In the genomic region with DNA sequence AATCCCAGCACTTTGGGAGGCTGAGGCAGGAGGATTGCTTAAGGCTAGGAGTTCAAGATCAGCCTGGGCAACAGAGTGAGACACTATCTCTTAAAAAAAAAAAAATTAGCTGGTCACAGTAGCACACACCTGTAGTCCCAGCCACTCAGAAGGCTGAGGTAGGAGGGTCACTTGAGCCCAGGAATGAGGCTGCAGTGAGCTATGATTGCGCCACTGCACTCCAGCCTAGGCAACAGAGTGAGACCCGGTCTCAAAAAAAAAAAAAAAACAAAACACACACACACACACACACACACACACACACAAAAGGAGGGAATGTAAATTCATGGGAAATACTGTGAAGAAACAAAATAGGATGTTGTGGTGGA, we compare ENCODE assay signal across 2 cellular contexts.
A peak's percentile ranks its signal among the peaks of the same experiment; 100 is the strongest.
TF ChIP-seq lines count a peak whose summit lies in the region.

No MANE protein-coding gene starts in this region.

TF ChIP-seq in HCT116, 20 proteins besides CTCF, POLR2A, EP300 and RAD21:
- TF ChIP-seq CBX3 (IDR thresholded peaks at IDR 0.05; ENCODE audit: low read depth) = peak; percentile 11; the same call in 1 of the 2 replicates

TF ChIP-seq in HepG2, 621 proteins besides CTCF, POLR2A, EP300 and RAD21:
- TF ChIP-seq ZFP90 (CRISPR knock-in tag; IDR thresholded peaks at IDR 0.05; ENCODE audit: borderline replicate concordance) (0 out of 2 replicates have a peak, but pooled peaks have one; percentile 30), ZNF121 (CRISPR knock-in tag; IDR thresholded peaks at IDR 0.05) (peak; percentile 30; the same call in 1 of the 2 replicates)
